20 cellular contexts compared by ENCODE assay signal in the genomic region with DNA sequence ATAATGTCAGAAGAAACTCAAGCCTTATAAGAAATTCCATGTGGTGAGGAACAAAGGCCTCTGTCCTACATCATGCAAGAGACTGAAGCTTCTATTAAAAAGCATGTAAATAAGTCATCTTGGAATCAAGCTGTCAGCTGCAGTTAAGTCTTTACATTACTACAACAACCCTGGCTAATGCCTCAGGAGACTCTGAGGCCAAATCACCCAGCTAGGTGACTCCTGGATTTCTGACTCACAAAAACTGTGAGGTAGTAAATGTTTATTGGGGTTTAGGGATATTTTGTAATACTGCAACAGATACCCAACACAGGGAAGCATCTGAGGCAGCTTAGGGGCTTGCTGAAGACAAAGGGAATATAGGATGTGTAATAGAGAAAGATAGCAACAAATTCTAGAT.
DNase-seq lines count a peak whose midpoint lies in the region; ATAC-seq and TF ChIP-seq lines count a peak whose summit lies in the region.
"Had no signal": no experiment of that assay in that cellular context is flagged by ENCODE, and none has a peak within 500 bp of the region (broad histone marks: within the 10 kb centered on the region; RNA-seq: fewer than 3 reads in every experiment).

No MANE protein-coding gene starts in this region.

- H3K4me1 Mint-ChIP-seq in MCF 10A (ENCODE audit: insufficient read depth, unreplicated experiment): peaks cover 18% of the 10 kb centered on the region
- H3K4me1 Mint-ChIP-seq: B cell; CD4-positive, CD25-positive, alpha-beta regulatory T cell; GM23338; H9 had no signal

- H3K4me3 Mint-ChIP-seq in MCF 10A (ENCODE audit: unreplicated experiment): no peak overlapping the region
- H3K4me3 Mint-ChIP-seq: B cell; CD4-positive, CD25-positive, alpha-beta regulatory T cell; CD8-positive, alpha-beta T cell; GM23338; H9 had no signal

- H3K4me3 ChIP-seq in breast epithelium (no peak overlapping the region), epithelial cell of esophagus (ENCODE audit: low read length) (no peak overlapping the region)
- H3K4me3 ChIP-seq: BLaER1, GM23338 had no signal

- H3K27me3 ChIP-seq in breast epithelium (no peaks in the 10 kb centered on the region), foreskin keratinocyte (no peaks in the 10 kb centered on the region)
- H3K27me3 ChIP-seq: BLaER1 had no signal

- no peaks in the 10 kb centered on the region for H3K27me3 Mint-ChIP-seq in MCF 10A (ENCODE audit: insufficient read depth, unreplicated experiment)
- H3K27me3 Mint-ChIP-seq: B cell had no signal

- no peak for TF ChIP-seq POLR2A in breast epithelium (IDR thresholded peaks at IDR 0.05)

- H3K4me1 ChIP-seq in breast epithelium (no peaks in the 10 kb centered on the region), foreskin keratinocyte (no peaks in the 10 kb centered on the region)
- H3K4me1 ChIP-seq: Caco-2 had no signal

- no peak overlapping the region for H3K27ac Mint-ChIP-seq in MCF 10A (ENCODE audit: low read depth, unreplicated experiment)
- H3K27ac Mint-ChIP-seq: B cell; CD4-positive, CD25-positive, alpha-beta regulatory T cell; CD8-positive, alpha-beta T cell; GM23338; H9 had no signal

- H3K36me3 Mint-ChIP-seq in MCF 10A (ENCODE audit: insufficient read depth, unreplicated experiment): no peaks in the 10 kb centered on the region
- H3K36me3 Mint-ChIP-seq: CD4-positive, CD25-positive, alpha-beta regulatory T cell; CD8-positive, alpha-beta T cell had no signal

- intact Hi-C loops in MCF 10A (cut with micrococcal nuclease) (no loop called here), breast epithelium (cut with DNase I; ENCODE audit: low total_unique reads) (no loop called here)

- H3K27ac ChIP-seq in breast epithelium (no peak overlapping the region), foreskin keratinocyte (no peak overlapping the region)
- H3K27ac ChIP-seq: 22Rv1, BLaER1, C4-2B had no signal

- no peaks in the 10 kb centered on the region for H3K36me3 ChIP-seq in breast epithelium
- H3K36me3 ChIP-seq: BLaER1 had no signal

- CTCF ChIA-PET in MCF 10A (lab: Yijun Ruan, JAX): no interaction called here

- DNase-seq in MCF 10A (ENCODE audit: unreplicated experiment) (peak; percentile 14), breast epithelium (ENCODE audit: low spot score in 2 of 2) (no peak), amniotic epithelial cell (ENCODE audit: low read depth) (peak; percentile 1), epithelial cell of esophagus (ENCODE audit: low read depth) (peak; percentile 66), foreskin keratinocyte (peak in 1 of 2 donors; percentile 49), Kasumi-1 (lab: John Stamatoyannopoulos, UW) (no peak), NCI-H2029 treated with DMSO at 0.1 percent for 48 hours (lab: John Stamatoyannopoulos, UW) (no peak)
- DNase-seq in activated CD8-positive, alpha-beta memory T cell treated with anti-CD3 and anti-CD28 coated beads for 24 hours: no peak
- DNase-seq: Caco-2; CD4-positive, CD25-positive, alpha-beta regulatory T cell; CD8-positive, alpha-beta T cell; DMS153; DND-41; H9 had no signal

- ATAC-seq in foreskin keratinocyte: peak; percentile 32
- ATAC-seq: CD8-positive, alpha-beta T cell; GM23338; HCT116 had no signal

- no TSS peak for BruUV-seq in MCF 10A (replicated peaks; lab: Mats Ljungman, UMichigan)

- no peaks in the 10 kb centered on the region for H3K9me3 Mint-ChIP-seq in MCF 10A (ENCODE audit: unreplicated experiment)
- H3K9me3 Mint-ChIP-seq: CD8-positive, alpha-beta T cell; GM23338; H9 had no signal

- H3K9me3 ChIP-seq in breast epithelium: no peaks in the 10 kb centered on the region
- H3K9me3 ChIP-seq: BLaER1, Caco-2 had no signal

- POLR2A ChIA-PET in MCF 10A (lab: Yijun Ruan, JAX): interaction anchor here (3.2 kb wide), 1 partner anchor 10 kb away, joined by 13 read pairs; no protein-coding TSS in a partner anchor

- no peak for TF ChIP-seq CTCF in MCF 10A (IDR thresholded peaks at IDR 0.05; ENCODE audit: unreplicated experiment)
- no peak for TF ChIP-seq CTCF in breast epithelium (IDR thresholded peaks at IDR 0.05)
- TF ChIP-seq CTCF in epithelial cell of esophagus (IDR thresholded peaks at IDR 0.05; ENCODE audit: insufficient read depth, low read depth, low read length, missing control alignments): no peak
- TF ChIP-seq CTCF in foreskin keratinocyte (conservative IDR thresholded peaks at IDR 0.05): no peak

Comparison
In these comparisons a context has a peak if more than half of its experiments do, and no peak if none do; other contexts are left out.
1. DNase-seq: peak in MCF 10A (single experiment), amniotic epithelial cell (single experiment) and epithelial cell of esophagus (single experiment); none in breast epithelium (0 of 2), activated CD8-positive, alpha-beta memory T cell treated with anti-CD3 and anti-CD28 coated beads for 24 hours (single experiment), Kasumi-1 (0 of 2) and NCI-H2029 treated with DMSO at 0.1 percent for 48 hours (single experiment).